ENCODE assay signal across 8 cellular contexts in genomic region chr1:201020647-201021332, GRCh38. TPM values are rescaled to one million over a fixed set of nuclear protein-coding genes. Genes with fewer than 3 reads are reported as not detected.
DNase-seq lines count a peak whose midpoint lies in the region; ATAC-seq and TF ChIP-seq lines count a peak whose summit lies in the region.

No MANE protein-coding gene starts in this region.

- H2BK120ac ChIP-seq in mesendoderm (ENCODE audit: low read depth, low read length): no peak overlapping the region

- H3K4me3 ChIP-seq in OCI-LY7 (ENCODE audit: low read depth, low read length, poor library complexity, severe bottlenecking) (peak overlapping the region; percentile 80), astrocyte of the cerebellum (ENCODE audit: low read depth, low read length) (no peak overlapping the region), mesendoderm (ENCODE audit: low read length) (no peak overlapping the region)

- peak; percentile 73 for DNase-seq in activated effector memory CD4-positive, alpha-beta T cell treated with anti-CD3 and anti-CD28 coated beads, Interleukin-2, amount 50 U/mL, for 16 hours
- DNase-seq in activated effector memory CD4-positive, alpha-beta T cell treated with Interleukin-2 at 50 U/mL for 16 hours: no peak
- DNase-seq in OCI-LY7 (ENCODE audit: low spot score) (peak; percentile 55), astrocyte of the cerebellum (ENCODE audit: low read depth) (no peak), mesendoderm (peak; percentile 73), NCI-H1417 treated with DMSO at 0.1 percent for 48 hours (lab: John Stamatoyannopoulos, UW) (no peak), GM03348 (ENCODE audit: low spot score) (no peak)

- no peak for ATAC-seq in GM18505 (IDR thresholded peaks at IDR 0.05; ENCODE audit: unreplicated experiment)

- in situ Hi-C loops in astrocyte of the cerebellum (cut with HindIII; ENCODE audit: low sequenced_read_pairs): no loop called here

- WGBS in mesendoderm (ENCODE audit: extremely low coverage, insufficient coverage, low lambda C conversion rate): no CpG with 5 or more reads among the region's 10 CpGs

- TF ChIP-seq CTCF in OCI-LY7 (conservative IDR thresholded peaks at IDR 0.05; ENCODE audit: low read length) (peak; percentile 64), astrocyte of the cerebellum (IDR thresholded peaks at IDR 0.05; ENCODE audit: low read depth, low read length, missing control alignments) (peak; percentile 42)

- H2AK5ac ChIP-seq in mesendoderm (ENCODE audit: low read length): peak overlapping the region; percentile 14

- no peaks in the 10 kb centered on the region for H3K27me3 ChIP-seq in mesendoderm (ENCODE audit: insufficient read depth, low read length, poor library complexity)

- no peak overlapping the region for H4K8ac ChIP-seq in mesendoderm (ENCODE audit: low read depth, low read length)

- CTCF ChIA-PET in OCI-LY7 (lab: Charles Lee; ENCODE audit: unreplicated experiment): interaction anchor here (0.5 to 1.8 kb wide), 10 partner anchors 12 to 1140 kb away, joined by 3 to 7 read pairs (median 3); no protein-coding TSS in a partner anchor

- H3K79me2 ChIP-seq in OCI-LY7 (ENCODE audit: insufficient read depth, low read depth, low read length): peaks cover 41% of the 10 kb centered on the region
- no peaks in the 10 kb centered on the region for H3K79me2 ChIP-seq in mesendoderm (ENCODE audit: control insufficient read depth, insufficient read depth, low read length)

- H3K9me3 ChIP-seq in OCI-LY7 (ENCODE audit: low read length): no peaks in the 10 kb centered on the region

- H3K4me2 ChIP-seq in OCI-LY7 (ENCODE audit: low read length): peak overlapping the region; percentile 90
- H3K4me2 ChIP-seq in mesendoderm (ENCODE audit: low read length): no peak overlapping the region

- H3K56ac ChIP-seq in mesendoderm (ENCODE audit: low read length): peak overlapping the region; percentile 70

- peak overlapping the region; percentile 1 for H3K18ac ChIP-seq in mesendoderm (ENCODE audit: low read length)

- no peak overlapping the region for H2AFZ ChIP-seq in OCI-LY7 (ENCODE audit: low read length)

- H3K36me3 ChIP-seq in OCI-LY7 (ENCODE audit: insufficient read depth, low read length): no peaks in the 10 kb centered on the region
- H3K36me3 ChIP-seq in mesendoderm (ENCODE audit: control insufficient read depth, insufficient read depth, low read length): no peaks in the 10 kb centered on the region

- H3K4ac ChIP-seq in mesendoderm (ENCODE audit: low read depth, low read length): no peak overlapping the region

- no peak for TF ChIP-seq POLR2A in GM18505 (IDR thresholded peaks at IDR 0.05; ENCODE audit: borderline replicate concordance, extremely low read depth, insufficient read depth, insufficient read length)

- H3K27ac ChIP-seq in OCI-LY7 (ENCODE audit: low read depth, low read length, poor library complexity, severe bottlenecking): peak overlapping the region; percentile 97
- peak overlapping the region; percentile 42 for H3K27ac ChIP-seq in mesendoderm (ENCODE audit: low read depth, low read length)

- H4K20me1 ChIP-seq in OCI-LY7 (ENCODE audit: insufficient read depth, low read length): no peaks in the 10 kb centered on the region

- peak overlapping the region; percentile 40 for H3K9ac ChIP-seq in mesendoderm (ENCODE audit: low read length)

- POLR2A ChIA-PET in OCI-LY7 (lab: Charles Lee): interaction anchor here (0.7 to 1.6 kb wide), 8 partner anchors 11 to 1043 kb away, joined by 3 to 8 read pairs (median 4); partner anchors contain the start of gene DDX59

- H3K23ac ChIP-seq in mesendoderm (ENCODE audit: low read length): no peak overlapping the region

- no TSS peak for BruUV-seq in OCI-LY7 (replicated peaks; lab: Mats Ljungman, UMichigan)

- H3K9me2 ChIP-seq in OCI-LY7 (ENCODE audit: insufficient read depth, low read length): no peaks in the 10 kb centered on the region

- peak overlapping the region; percentile 65 for H4K5ac ChIP-seq in mesendoderm (ENCODE audit: low read length)

- peak overlapping the region; percentile 58 for H2BK5ac ChIP-seq in mesendoderm (ENCODE audit: low read length)

- peaks cover 86% of the 10 kb centered on the region for H3K4me1 ChIP-seq in OCI-LY7 (ENCODE audit: insufficient read depth, low read length, poor library complexity, severe bottlenecking)
- H3K4me1 ChIP-seq in mesendoderm (ENCODE audit: control insufficient read depth, low read depth, low read length): peaks cover 35% of the 10 kb centered on the region

- peaks cover 2% of the 10 kb centered on the region for H3K79me1 ChIP-seq in mesendoderm (ENCODE audit: low read length)

- no peak overlapping the region for H2BK15ac ChIP-seq in mesendoderm (replicated peaks; ENCODE audit: low read depth)

- intact Hi-C loops in OCI-LY7 (cut with micrococcal nuclease; ENCODE audit: unreplicated experiment): loop anchor here (5.0 to 10.0 kb wide), 3 partner anchors 353 to 487 kb away; partner anchors contain the start of genes CSRP1, DDX59 and KIF14

RNA-seq across cellular contexts. Expression of gene KIF21B, which starts 2.7 kb away (rescaled TPM):
- 25.0 and 30.5 TPM in 2 replicates for total RNA-seq in OCI-LY7 (2014; rRNA removed; shearing (Covaris generic))
- 65.7 and 72.5 TPM in 2 replicates for total RNA-seq in OCI-LY7 (2022)
- 4.6 TPM for polyA plus RNA-seq in mesendoderm (2013, experiment 1 of 2)
- 4.7 TPM for polyA plus RNA-seq in mesendoderm (2013, experiment 2 of 2)

Comparison
In these comparisons a context has a peak if more than half of its experiments do, and no peak if none do; other contexts are left out.
1. DNase-seq: peak in activated effector memory CD4-positive, alpha-beta T cell treated with anti-CD3 and anti-CD28 coated beads, Interleukin-2, amount 50 U/mL, for 16 hours (single experiment), OCI-LY7 (single experiment) and mesendoderm (single experiment); none in activated effector memory CD4-positive, alpha-beta T cell treated with Interleukin-2 at 50 U/mL for 16 hours (single experiment), astrocyte of the cerebellum (single experiment), NCI-H1417 treated with DMSO at 0.1 percent for 48 hours (single experiment) and GM03348 (single experiment).